ENCODE assay signal across 1 cellular context in genomic region chr1:46072975-46073374, GRCh38.
A peak's percentile ranks its signal among the peaks of the same experiment; 100 is the strongest.
TF ChIP-seq lines count a peak whose summit lies in the region.

No MANE protein-coding gene starts in this region.

TF ChIP-seq in K562, 482 proteins besides CTCF, POLR2A, EP300 and RAD21:
- peak; percentile 34; the same call in 1 of the 2 replicates for TF ChIP-seq FOSL1 (tag; conservative IDR thresholded peaks at IDR 0.05)
- TF ChIP-seq JUN (IDR thresholded peaks at IDR 0.05; ENCODE audit: borderline replicate concordance, low read depth, low read length): no peak
- TF ChIP-seq JUN (CRISPR knock-in tag; IDR thresholded peaks at IDR 0.05; ENCODE audit: borderline replicate concordance): no peak
- no peak for TF ChIP-seq NCOA6 (IDR thresholded peaks at IDR 0.05)
